In genomic region chr4:87120411-87121162, GRCh38 we compare ENCODE assay signal across 9 cellular contexts.
DNase-seq lines count a peak whose midpoint lies in the region; ATAC-seq, FAIRE-seq and TF ChIP-seq lines count a peak whose summit lies in the region.
"Had no signal": no experiment of that assay in that cellular context is flagged by ENCODE, and none has a peak within 500 bp of the region (broad histone marks: within the 10 kb centered on the region; RNA-seq: fewer than 3 reads in every experiment).

No MANE protein-coding gene starts in this region.

- ATAC-seq in GM23338 (no peak), left cardiac atrium (peak; percentile 86 to 88), HG03457 (IDR thresholded peaks at IDR 0.05; ENCODE audit: unreplicated experiment) (no peak), GM19035 (IDR thresholded peaks at IDR 0.05; ENCODE audit: unreplicated experiment) (no peak)

- H3K36me3 ChIP-seq in GM23338 (ENCODE audit: insufficient read depth) (peaks cover 18% of the 10 kb centered on the region; the same call in 1 of the 2 replicates), astrocyte (ENCODE audit: insufficient read depth, low read length) (no peaks in the 10 kb centered on the region)

- H3K4me1 ChIP-seq in GM23338 (ENCODE audit: insufficient read depth) (peaks cover 16% of the 10 kb centered on the region), astrocyte (ENCODE audit: insufficient read depth, low read length) (peaks cover 10% of the 10 kb centered on the region)

- no peak overlapping the region for H3K4me3 ChIP-seq in GM23338
- no peak overlapping the region for H3K4me3 ChIP-seq in astrocyte (ENCODE audit: insufficient read depth, low read depth, low read length)

- no peaks in the 10 kb centered on the region for H3K9me3 ChIP-seq in astrocyte (ENCODE audit: insufficient read depth, low read depth, low read length)

- peaks cover 23% of the 10 kb centered on the region for H3K4me1 Mint-ChIP-seq in GM23338
- H3K4me1 Mint-ChIP-seq in astrocyte (ENCODE audit: low read depth, unreplicated experiment), result peaks cover 59% of the 10 kb centered on the region

- intact Hi-C loops in left cardiac atrium (cut with DNase I), result loop anchor here in 1 of 2 donors (10.0 kb wide), 1 partner anchor 196 kb away; no protein-coding TSS in a partner anchor

- H3K27ac ChIP-seq in GM23338 (ENCODE audit: low read depth) (no peak overlapping the region), astrocyte (ENCODE audit: low read depth, low read length) (no peak overlapping the region)

- H2AFZ ChIP-seq in GM23338 (no peak overlapping the region), astrocyte (ENCODE audit: low read depth, low read length) (no peak overlapping the region)

- H3K9me3 Mint-ChIP-seq in GM23338 (no peaks in the 10 kb centered on the region), astrocyte (ENCODE audit: unreplicated experiment) (no peaks in the 10 kb centered on the region)

- DNase-seq in GM23338 (ENCODE audit: low spot score) (no peak), astrocyte (ENCODE audit: low read depth) (peak; percentile 86), left cardiac atrium (peak; percentile 42), putamen (ENCODE audit: low spot score) (peak; percentile 28), HEK293T (ENCODE audit: extremely low spot score) (no peak), SIG-M5 treated with dmso at 0.1 percent for 504 hours (lab: John Stamatoyannopoulos, UW; ENCODE audit: unreplicated experiment) (no peak)
- DNase-seq: DMS153 had no signal

- H3K9me2 ChIP-seq in GM23338 (ENCODE audit: insufficient read depth), result no peaks in the 10 kb centered on the region

- H3K79me2 ChIP-seq in GM23338 (replicated peaks; ENCODE audit: insufficient read depth) (peaks cover 10% of the 10 kb centered on the region; the same call in 1 of the 2 replicates), astrocyte (ENCODE audit: insufficient read depth, low read length) (peaks cover 4% of the 10 kb centered on the region)

- H3K27me3 ChIP-seq in GM23338 (ENCODE audit: insufficient read depth) (no peaks in the 10 kb centered on the region), astrocyte (ENCODE audit: insufficient read depth, low read length) (no peaks in the 10 kb centered on the region)

- H3K36me3 Mint-ChIP-seq in GM23338 (ENCODE audit: low read depth), result peaks cover 45% of the 10 kb centered on the region
- H3K36me3 Mint-ChIP-seq in astrocyte (ENCODE audit: low read depth, unreplicated experiment), result peaks cover 27% of the 10 kb centered on the region

- POLR2A ChIA-PET in HEK293T (lab: Yijun Ruan, JAX), result no interaction called here

- TF ChIP-seq CTCF in GM23338 (conservative IDR thresholded peaks at IDR 0.05; ENCODE audit: low read depth in 2 of 2) (no peak), astrocyte (IDR thresholded peaks at IDR 0.05; ENCODE audit: insufficient read depth, low read depth, low read length) (no peak)

- CTCF ChIA-PET in HEK293T (lab: Yijun Ruan, JAX), result no interaction called here

- H3K27me3 Mint-ChIP-seq in GM23338 (ENCODE audit: insufficient read depth, low read depth, poor library complexity) (peaks cover 2% of the 10 kb centered on the region), astrocyte (ENCODE audit: low read depth, unreplicated experiment) (no peaks in the 10 kb centered on the region)

- H3K4me2 ChIP-seq in GM23338, result no peak overlapping the region
- H3K4me2 ChIP-seq in astrocyte (ENCODE audit: low read length), result no peak overlapping the region

- H3K4me3 Mint-ChIP-seq in GM23338, result no peak overlapping the region
- no peak overlapping the region for H3K4me3 Mint-ChIP-seq in astrocyte (ENCODE audit: unreplicated experiment)

- H3K27ac Mint-ChIP-seq in GM23338 (peak overlapping the region; percentile 57), astrocyte (ENCODE audit: unreplicated experiment) (peak overlapping the region; percentile 16)

- FAIRE-seq in astrocyte (lab: Jason Lieb, UNC), result no peak

- H3F3A ChIP-seq in GM23338 (replicated peaks; ENCODE audit: low read depth), result no peaks in the 10 kb centered on the region

- H3K9ac ChIP-seq in astrocyte (ENCODE audit: low read length), result no peak overlapping the region

- H4K20me1 ChIP-seq in GM23338 (replicated peaks; ENCODE audit: insufficient read depth), result peaks cover 11% of the 10 kb centered on the region; the same call in 1 of the 2 replicates
- peaks cover 4% of the 10 kb centered on the region for H4K20me1 ChIP-seq in astrocyte (ENCODE audit: insufficient read depth, low read length)

TF ChIP-seq in GM23338, 12 proteins besides CTCF, POLR2A, EP300 and RAD21:
- TF ChIP-seq ZNF331 (CRISPR knock-in tag; IDR thresholded peaks at IDR 0.05; ENCODE audit: low read depth) (no peak), EZH2phosphoT487 (IDR thresholded peaks at IDR 0.05; ENCODE audit: unreplicated experiment) (no peak), CREB1 (CRISPR knock-in tag; IDR thresholded peaks at IDR 0.05; ENCODE audit: low read depth) (no peak), JUNB (IDR thresholded peaks at IDR 0.05; ENCODE audit: unreplicated experiment) (no peak), EZH2 (IDR thresholded peaks at IDR 0.05; ENCODE audit: low read depth, unreplicated experiment) (no peak), NANOG (IDR thresholded peaks at IDR 0.05; ENCODE audit: borderline replicate concordance) (no peak), STAT1 (IDR thresholded peaks at IDR 0.05; ENCODE audit: unreplicated experiment) (no peak), REST (IDR thresholded peaks at IDR 0.05; ENCODE audit: unreplicated experiment) (no peak)
TF ChIP-seq in GM23338: peak in this region for 0.

TF ChIP-seq in HEK293T, 16 proteins besides CTCF, POLR2A, EP300 and RAD21:
- no peak for TF ChIP-seq L3MBTL2 (conservative IDR thresholded peaks at IDR 0.05)
- TF ChIP-seq FOXM1 (IDR thresholded peaks at IDR 0.05; ENCODE audit: borderline replicate concordance), result no peak
- TF ChIP-seq TARDBP (IDR thresholded peaks at IDR 0.05), result no peak
- TF ChIP-seq HDGF (IDR thresholded peaks at IDR 0.05; ENCODE audit: borderline replicate concordance), result no peak
- no peak for TF ChIP-seq BHLHE40 (IDR thresholded peaks at IDR 0.05; ENCODE audit: borderline replicate concordance)
- TF ChIP-seq SUZ12 (IDR thresholded peaks at IDR 0.05), result no peak
- no peak for TF ChIP-seq LEF1 (IDR thresholded peaks at IDR 0.05; ENCODE audit: borderline replicate concordance)
- TF ChIP-seq ZNF384 (IDR thresholded peaks at IDR 0.05), result no peak
- no peak for TF ChIP-seq ELF4 (IDR thresholded peaks at IDR 0.05)
- no peak for TF ChIP-seq ARNT (IDR thresholded peaks at IDR 0.05)
- TF ChIP-seq NFRKB (IDR thresholded peaks at IDR 0.05), result no peak
- TF ChIP-seq CTBP1 (IDR thresholded peaks at IDR 0.05; ENCODE audit: borderline replicate concordance), result no peak
- no peak for TF ChIP-seq FOXA1 (IDR thresholded peaks at IDR 0.05)
- no peak for TF ChIP-seq FOXK2 (IDR thresholded peaks at IDR 0.05)

Comparison
In these comparisons a context has a peak if more than half of its experiments do, and no peak if none do; other contexts are left out.
1. ATAC-seq: peak in left cardiac atrium (2 of 2); none in GM23338 (single experiment), HG03457 (single experiment) and GM19035 (single experiment).
2. DNase-seq: peak in astrocyte (single experiment), left cardiac atrium (single experiment) and putamen (single experiment); none in GM23338 (single experiment), HEK293T (single experiment) and SIG-M5 treated with dmso at 0.1 percent for 504 hours (single experiment).